ENCODE assay signal across 8 cellular contexts in the genomic region with DNA sequence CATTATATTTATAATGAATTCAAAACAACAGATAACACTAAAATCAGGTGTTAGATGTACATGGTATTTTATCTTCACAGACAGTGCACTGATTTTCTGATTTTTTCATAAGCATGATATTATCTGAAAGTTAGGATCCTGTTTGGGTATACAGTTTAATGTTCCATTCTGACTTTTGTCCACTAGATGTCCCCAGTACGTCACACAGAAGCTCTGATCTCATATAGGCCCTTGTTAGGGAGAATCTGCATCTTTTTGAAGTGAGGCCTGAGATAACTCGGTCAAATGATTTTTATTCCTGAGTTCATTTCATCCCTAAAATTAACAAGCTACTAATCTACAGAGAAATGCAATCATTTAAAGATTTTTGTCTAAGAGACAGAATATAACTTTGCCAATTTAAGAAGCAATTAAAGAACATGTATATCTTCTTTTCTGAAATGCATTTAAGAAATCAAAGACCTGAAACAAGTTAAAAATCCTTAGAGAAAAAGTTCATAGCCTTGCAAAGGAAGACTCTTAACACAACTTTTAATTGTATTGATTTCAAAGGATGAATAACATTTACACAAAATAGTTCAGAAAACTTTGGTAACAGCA.
DNase-seq lines count a peak whose midpoint lies in the region; ATAC-seq, FAIRE-seq and TF ChIP-seq lines count a peak whose summit lies in the region.

No MANE protein-coding gene starts in this region.

- FAIRE-seq in HTR-8/SVneo (lab: Jason Lieb, UNC), result no peak

- H3K36me3 Mint-ChIP-seq in activated naive CD4-positive, alpha-beta T cell treated with anti-CD3 and anti-CD28 coated beads, Interleukin-2, amount 50 U/mL, for 72 hours, result no peaks in the 10 kb centered on the region

- no peak for DNase-seq in activated naive CD4-positive, alpha-beta T cell treated with anti-CD3 and anti-CD28 coated beads, Interleukin-2, amount 50 U/mL, for 72 hours (ENCODE audit: low spot score in 2 of 2)
- DNase-seq in activated naive CD4-positive, alpha-beta T cell treated with anti-CD3 and anti-CD28 coated beads, Interleukin-2, amount 50 U/mL, for 16 hours, result no peak
- DNase-seq in HTR-8/SVneo (ENCODE audit: insufficient read length, low spot score) (peak; percentile 37), dorsolateral prefrontal cortex (no peak), medulla oblongata (ENCODE audit: extremely low spot score) (peak; percentile 89), UCSD-AML1 (lab: John Stamatoyannopoulos, UW; ENCODE audit: unreplicated experiment) (no peak)

- H3K9me3 Mint-ChIP-seq in activated naive CD4-positive, alpha-beta T cell treated with anti-CD3 and anti-CD28 coated beads, Interleukin-2, amount 50 U/mL, for 72 hours, result no peaks in the 10 kb centered on the region

- H3K27ac Mint-ChIP-seq in activated naive CD4-positive, alpha-beta T cell treated with anti-CD3 and anti-CD28 coated beads, Interleukin-2, amount 50 U/mL, for 72 hours, result no peak overlapping the region

- intact Hi-C loops in dorsolateral prefrontal cortex (cut with DNase I), result loop anchor here (2.0 to 5.0 kb wide), 4 partner anchors 34 to 99 kb away; no protein-coding TSS in a partner anchor

- peak; percentile 54 to 91 (median 78) for TF ChIP-seq CTCF in dorsolateral prefrontal cortex (IDR thresholded peaks at IDR 0.05 in 54 of 56, conservative IDR thresholded peaks at IDR 0.05 in 2 of 56; ENCODE audit: low read depth in 1 of 56, partially characterized antibody in 56 of 56)

- peak; percentile 62 to 72 for ATAC-seq in activated naive CD4-positive, alpha-beta T cell treated with anti-CD3 and anti-CD28 coated beads, Interleukin-2, amount 50 U/mL, for 72 hours
- ATAC-seq in GM21723 (IDR thresholded peaks at IDR 0.05; ENCODE audit: unreplicated experiment), result peak; percentile 96

- peaks cover 0 to 5% (median 0%) of the 10 kb centered on the region in 45 donors for H3K27me3 ChIP-seq in dorsolateral prefrontal cortex

- H3K4me3 ChIP-seq in dorsolateral prefrontal cortex, result peak overlapping the region in 4 of 59 donors; percentile 24 to 37 (median 28)

- peak overlapping the region in 36 of 59 donors; percentile 17 to 92 (median 75) for H3K27ac ChIP-seq in dorsolateral prefrontal cortex

TF ChIP-seq in PFSK-1, 5 proteins besides CTCF, POLR2A, EP300 and RAD21:
- TF ChIP-seq POLR2AphosphoS5 (IDR thresholded peaks at IDR 0.05; ENCODE audit: low read depth, low read length) (no peak), TAF1 (IDR thresholded peaks at IDR 0.05; ENCODE audit: borderline replicate concordance, insufficient read depth, low read length) (0 out of 2 replicates have a peak, but pooled peaks have one; percentile 12), SIN3A (IDR thresholded peaks at IDR 0.05; ENCODE audit: borderline replicate concordance, insufficient read depth, low read length) (no peak)

Comparison
In these comparisons a context has a peak if more than half of its experiments do, and no peak if none do; other contexts are left out.
1. DNase-seq: peak in HTR-8/SVneo (single experiment) and medulla oblongata (single experiment); none in activated naive CD4-positive, alpha-beta T cell treated with anti-CD3 and anti-CD28 coated beads, Interleukin-2, amount 50 U/mL, for 72 hours (0 of 2), activated naive CD4-positive, alpha-beta T cell treated with anti-CD3 and anti-CD28 coated beads, Interleukin-2, amount 50 U/mL, for 16 hours (single experiment), dorsolateral prefrontal cortex (0 of 10) and UCSD-AML1 (single experiment).